10 cellular contexts compared by ENCODE assay signal in the genomic region with DNA sequence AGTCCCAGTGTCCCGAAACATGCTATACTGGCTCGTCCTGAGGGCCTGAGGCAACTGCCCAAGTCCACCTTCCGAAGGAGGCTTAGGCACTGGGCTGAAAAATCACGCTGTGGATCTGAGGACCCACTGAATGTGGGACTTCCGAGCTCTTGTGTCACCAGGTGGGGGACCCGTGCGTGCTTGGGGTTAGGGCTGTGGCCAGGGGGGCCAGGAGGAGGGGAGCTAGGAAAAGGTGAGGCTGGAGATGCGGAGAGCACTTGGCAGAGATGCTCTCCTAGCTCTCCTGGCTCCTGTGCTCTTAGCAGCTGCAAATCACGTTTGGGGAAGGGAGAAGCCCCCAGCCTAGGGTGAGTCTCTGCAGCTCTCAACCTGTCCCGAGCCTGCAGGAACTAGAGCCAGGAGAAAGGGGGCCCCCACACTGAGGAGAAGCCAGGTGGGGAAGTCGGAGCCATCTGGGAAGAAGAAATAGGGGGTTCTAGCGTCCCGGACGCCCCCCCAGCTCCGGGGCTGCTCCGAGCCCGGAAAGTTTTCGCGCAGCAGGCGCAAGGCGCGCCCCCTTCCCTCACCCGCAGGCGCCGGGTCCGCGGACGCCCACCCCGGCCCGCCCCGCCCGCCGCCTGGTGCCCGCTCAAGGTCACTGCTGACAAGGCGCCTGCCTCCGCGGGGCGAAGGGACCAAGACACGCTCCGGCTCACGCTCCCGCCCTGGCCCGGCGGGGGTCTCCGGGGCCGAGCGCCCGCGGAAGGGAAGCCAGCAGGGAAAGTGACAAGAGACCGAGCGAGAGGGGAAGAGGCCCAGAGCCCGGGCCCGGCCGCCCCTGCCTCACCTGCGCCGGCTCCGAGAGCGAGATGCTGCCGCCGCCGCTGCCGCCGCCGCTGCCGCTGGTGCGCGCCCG.
A peak's percentile ranks its signal among the peaks of the same experiment; 100 is the strongest.
DNase-seq lines count a peak whose midpoint lies in the region; ATAC-seq and TF ChIP-seq lines count a peak whose summit lies in the region.
"Had no signal": no experiment of that assay in that cellular context is flagged by ENCODE, and none has a peak within 500 bp of the region (broad histone marks: within the 10 kb centered on the region; RNA-seq: fewer than 3 reads in every experiment).

No MANE protein-coding gene starts in this region.

- no peak overlapping the region for H3K27ac Mint-ChIP-seq in activated CD4-positive, alpha-beta T cell treated with anti-CD3 and anti-CD28 coated beads, Interleukin-2, amount 10 ng/mL, durations not matched to agents 24 days and 14 days
- no peak overlapping the region for H3K27ac Mint-ChIP-seq in activated T-cell treated with anti-CD3 and anti-CD28 coated beads, Interleukin-2, amount 50 U/mL, for 72 hours
- no peak overlapping the region for H3K27ac Mint-ChIP-seq in stimulated activated naive CD8-positive, alpha-beta T cell treated with anti-CD3 and anti-CD28 coated beads, Interleukin-15, amount 100 ng/mL, for 72 hours

- no peak overlapping the region for H3K27ac ChIP-seq in iPS-20b (ENCODE audit: low read length)

- H3K4me3 ChIP-seq in iPS-20b (ENCODE audit: low read length), result peak overlapping the region; percentile 58; the same call in 1 of the 2 replicates
- no peak overlapping the region for H3K4me3 ChIP-seq in mucosa of descending colon

- H3K9me3 ChIP-seq in iPS-20b (ENCODE audit: insufficient read depth, low read depth, low read length) (no peaks in the 10 kb centered on the region), mucosa of descending colon (no peaks in the 10 kb centered on the region)

- ATAC-seq in activated T-cell treated with anti-CD3 and anti-CD28 coated beads, Interleukin-2, amount 50 U/mL, for 72 hours (replicated peaks in 1 of 2), result peak in 1 of 2 donors; percentile 31
- no peak for ATAC-seq in stimulated activated naive CD8-positive, alpha-beta T cell treated with anti-CD3 and anti-CD28 coated beads, Interleukin-15, amount 100 ng/mL, for 72 hours
- ATAC-seq in esophagus mucosa, result no peak
- no peak for ATAC-seq in mucosa of descending colon

- H3K27me3 ChIP-seq in iPS-20b (ENCODE audit: insufficient read depth, low read length), result peaks cover 76% of the 10 kb centered on the region

- peak; percentile 9 for DNase-seq in activated CD4-positive, alpha-beta T cell treated with anti-CD3 and anti-CD28 coated beads for 48 hours
- no peak for DNase-seq in activated CD4-positive, alpha-beta T cell treated with anti-CD3 and anti-CD28 coated beads, Interleukin-2, amount 10 ng/mL, durations not matched to agents 24 days and 14 days
- DNase-seq in activated T-cell treated with anti-CD3 and anti-CD28 coated beads, Interleukin-2, amount 50 U/mL, for 72 hours, result peak in 1 of 2 donors; percentile 6
- no peak for DNase-seq in stimulated activated naive CD8-positive, alpha-beta T cell treated with anti-CD3 and anti-CD28 coated beads, Interleukin-15, amount 100 ng/mL, for 72 hours
- DNase-seq in mucosa of descending colon (no peak), mesenteric fat pad (ENCODE audit: low spot score) (no peak)
- DNase-seq: NCI-H2029 treated with DMSO at 0.1 percent for 48 hours; stimulated activated naive CD4-positive, alpha-beta T cell treated with Interleukin-2 at 50 U/mL for 16 hours had no signal

- no peaks in the 10 kb centered on the region for H3K36me3 Mint-ChIP-seq in activated CD4-positive, alpha-beta T cell treated with anti-CD3 and anti-CD28 coated beads, Interleukin-2, amount 10 ng/mL, durations not matched to agents 24 days and 14 days (ENCODE audit: low read depth)
- H3K36me3 Mint-ChIP-seq in activated T-cell treated with anti-CD3 and anti-CD28 coated beads, Interleukin-2, amount 50 U/mL, for 72 hours (ENCODE audit: insufficient read depth in 2 of 2), result no peaks in the 10 kb centered on the region

- 0 out of 2 replicates have a peak, but pooled peaks cover 4% of the 10 kb centered on the region for H3K4me1 ChIP-seq in iPS-20b (ENCODE audit: insufficient read depth, low read length)
- no peaks in the 10 kb centered on the region for H3K4me1 ChIP-seq in mucosa of descending colon (ENCODE audit: low read depth)

- TF ChIP-seq CTCF in mucosa of descending colon (IDR thresholded peaks at IDR 0.05), result no peak

- no peaks in the 10 kb centered on the region for H3K36me3 ChIP-seq in iPS-20b (ENCODE audit: insufficient read depth, low read depth, low read length)
- H3K36me3 ChIP-seq in mucosa of descending colon (ENCODE audit: low read depth), result no peaks in the 10 kb centered on the region

- peaks cover 63% of the 10 kb centered on the region for H3K27me3 Mint-ChIP-seq in activated CD4-positive, alpha-beta T cell treated with anti-CD3 and anti-CD28 coated beads, Interleukin-2, amount 10 ng/mL, durations not matched to agents 24 days and 14 days
- H3K27me3 Mint-ChIP-seq in activated T-cell treated with anti-CD3 and anti-CD28 coated beads, Interleukin-2, amount 50 U/mL, for 72 hours (ENCODE audit: low read depth), result peaks cover 80% of the 10 kb centered on the region
- peaks cover 87% of the 10 kb centered on the region for H3K27me3 Mint-ChIP-seq in stimulated activated naive CD8-positive, alpha-beta T cell treated with anti-CD3 and anti-CD28 coated beads, Interleukin-15, amount 100 ng/mL, for 72 hours

- intact Hi-C loops in activated CD4-positive, alpha-beta T cell treated with anti-CD3 and anti-CD28 coated beads, Interleukin-2, amount 10 ng/mL, durations not matched to agents 24 days and 14 days (cut with micrococcal nuclease), result no loop called here
- intact Hi-C loops in mucosa of descending colon (cut with DNase I, micrococcal nuclease), result no loop called here

- H3K4me1 Mint-ChIP-seq in activated CD4-positive, alpha-beta T cell treated with anti-CD3 and anti-CD28 coated beads, Interleukin-2, amount 10 ng/mL, durations not matched to agents 24 days and 14 days, result no peaks in the 10 kb centered on the region
- peaks cover 5% of the 10 kb centered on the region for H3K4me1 Mint-ChIP-seq in activated T-cell treated with anti-CD3 and anti-CD28 coated beads, Interleukin-2, amount 50 U/mL, for 72 hours (ENCODE audit: low read depth)
- peaks cover 21% of the 10 kb centered on the region for H3K4me1 Mint-ChIP-seq in stimulated activated naive CD8-positive, alpha-beta T cell treated with anti-CD3 and anti-CD28 coated beads, Interleukin-15, amount 100 ng/mL, for 72 hours

- no peak overlapping the region for H3K9ac ChIP-seq in iPS-20b (ENCODE audit: low read depth, low read length)

- H3K4me3 Mint-ChIP-seq in activated CD4-positive, alpha-beta T cell treated with anti-CD3 and anti-CD28 coated beads, Interleukin-2, amount 10 ng/mL, durations not matched to agents 24 days and 14 days, result no peak overlapping the region
- peak overlapping the region; percentile 42 to 54 for H3K4me3 Mint-ChIP-seq in activated T-cell treated with anti-CD3 and anti-CD28 coated beads, Interleukin-2, amount 50 U/mL, for 72 hours
- H3K4me3 Mint-ChIP-seq in stimulated activated naive CD8-positive, alpha-beta T cell treated with anti-CD3 and anti-CD28 coated beads, Interleukin-15, amount 100 ng/mL, for 72 hours, result peak overlapping the region; percentile 48 to 58

- no peaks in the 10 kb centered on the region for H3K9me3 Mint-ChIP-seq in activated CD4-positive, alpha-beta T cell treated with anti-CD3 and anti-CD28 coated beads, Interleukin-2, amount 10 ng/mL, durations not matched to agents 24 days and 14 days
- H3K9me3 Mint-ChIP-seq in activated T-cell treated with anti-CD3 and anti-CD28 coated beads, Interleukin-2, amount 50 U/mL, for 72 hours, result no peaks in the 10 kb centered on the region
- no peaks in the 10 kb centered on the region for H3K9me3 Mint-ChIP-seq in stimulated activated naive CD8-positive, alpha-beta T cell treated with anti-CD3 and anti-CD28 coated beads, Interleukin-15, amount 100 ng/mL, for 72 hours
